ENCODE assay signal across 1 cellular context in genomic region chr20:2651772-2652723, GRCh38.
A peak's percentile ranks its signal among the peaks of the same experiment; 100 is the strongest.
TF ChIP-seq lines count a peak whose summit lies in the region.

A gene with protein sequence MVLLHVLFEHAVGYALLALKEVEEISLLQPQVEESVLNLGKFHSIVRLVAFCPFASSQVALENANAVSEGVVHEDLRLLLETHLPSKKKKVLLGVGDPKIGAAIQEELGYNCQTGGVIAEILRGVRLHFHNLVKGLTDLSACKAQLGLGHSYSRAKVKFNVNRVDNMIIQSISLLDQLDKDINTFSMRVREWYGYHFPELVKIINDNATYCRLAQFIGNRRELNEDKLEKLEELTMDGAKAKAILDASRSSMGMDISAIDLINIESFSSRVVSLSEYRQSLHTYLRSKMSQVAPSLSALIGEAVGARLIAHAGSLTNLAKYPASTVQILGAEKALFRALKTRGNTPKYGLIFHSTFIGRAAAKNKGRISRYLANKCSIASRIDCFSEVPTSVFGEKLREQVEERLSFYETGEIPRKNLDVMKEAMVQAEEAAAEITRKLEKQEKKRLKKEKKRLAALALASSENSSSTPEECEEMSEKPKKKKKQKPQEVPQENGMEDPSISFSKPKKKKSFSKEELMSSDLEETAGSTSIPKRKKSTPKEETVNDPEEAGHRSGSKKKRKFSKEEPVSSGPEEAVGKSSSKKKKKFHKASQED (plus strand): TSS chr20:2652632. CDS start chr20:2652661, 29 bp downstream.

TF ChIP-seq in K562, 482 proteins besides CTCF, POLR2A, EP300 and RAD21 (continued from another document and continues in another):
- TF ChIP-seq, protein P1, sequence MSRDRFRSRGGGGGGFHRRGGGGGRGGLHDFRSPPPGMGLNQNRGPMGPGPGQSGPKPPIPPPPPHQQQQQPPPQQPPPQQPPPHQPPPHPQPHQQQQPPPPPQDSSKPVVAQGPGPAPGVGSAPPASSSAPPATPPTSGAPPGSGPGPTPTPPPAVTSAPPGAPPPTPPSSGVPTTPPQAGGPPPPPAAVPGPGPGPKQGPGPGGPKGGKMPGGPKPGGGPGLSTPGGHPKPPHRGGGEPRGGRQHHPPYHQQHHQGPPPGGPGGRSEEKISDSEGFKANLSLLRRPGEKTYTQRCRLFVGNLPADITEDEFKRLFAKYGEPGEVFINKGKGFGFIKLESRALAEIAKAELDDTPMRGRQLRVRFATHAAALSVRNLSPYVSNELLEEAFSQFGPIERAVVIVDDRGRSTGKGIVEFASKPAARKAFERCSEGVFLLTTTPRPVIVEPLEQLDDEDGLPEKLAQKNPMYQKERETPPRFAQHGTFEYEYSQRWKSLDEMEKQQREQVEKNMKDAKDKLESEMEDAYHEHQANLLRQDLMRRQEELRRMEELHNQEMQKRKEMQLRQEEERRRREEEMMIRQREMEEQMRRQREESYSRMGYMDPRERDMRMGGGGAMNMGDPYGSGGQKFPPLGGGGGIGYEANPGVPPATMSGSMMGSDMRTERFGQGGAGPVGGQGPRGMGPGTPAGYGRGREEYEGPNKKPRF (IDR thresholded peaks at IDR 0.05; ENCODE audit: low read depth, low read length) = no peak
- peak; percentile 87 for TF ChIP-seq FUS (optimal IDR thresholded peaks at IDR 0.05; ENCODE audit: low read depth, low read length)
- TF ChIP-seq FOSL1 (tag; conservative IDR thresholded peaks at IDR 0.05) = peak; percentile 24; the same call in 1 of the 2 replicates
- TF ChIP-seq CCNT2 (IDR thresholded peaks at IDR 0.05; ENCODE audit: borderline replicate concordance, extremely low read depth, insufficient read length, low read depth, low read length) = peak; percentile 31
- no peak for TF ChIP-seq ZSCAN29 (IDR thresholded peaks at IDR 0.05)
- TF ChIP-seq PYGO2 (tag; IDR thresholded peaks at IDR 0.05) = no peak
- no peak for TF ChIP-seq ZNF75A (CRISPR knock-in tag; IDR thresholded peaks at IDR 0.05)
- TF ChIP-seq KLF13 (tag; IDR thresholded peaks at IDR 0.05; ENCODE audit: borderline replicate concordance, low read depth) = no peak
- TF ChIP-seq TFAM (CRISPR knock-in tag; conservative IDR thresholded peaks at IDR 0.05) = no peak
- TF ChIP-seq SREBF1 (IDR thresholded peaks at IDR 0.05; ENCODE audit: borderline replicate concordance, low read depth, low read length) = 0 out of 2 replicates have a peak, but pooled peaks have one; percentile 58
- no peak for TF ChIP-seq AFF1 (IDR thresholded peaks at IDR 0.05; ENCODE audit: low read depth in 1 of 2, partially characterized antibody in 2 of 2)
- no peak for TF ChIP-seq SMC3 (conservative IDR thresholded peaks at IDR 0.05; ENCODE audit: insufficient read depth, low read depth, low read length)
- TF ChIP-seq MAX (CRISPR knock-in tag; IDR thresholded peaks at IDR 0.05) = peak; percentile 12; the same call in 1 of the 2 replicates
- no peak for TF ChIP-seq RBM14 (IDR thresholded peaks at IDR 0.05; ENCODE audit: borderline replicate concordance, insufficient read depth, low read depth, low read length)
- no peak for TF ChIP-seq ZNF197 (CRISPR knock-in tag; IDR thresholded peaks at IDR 0.05; ENCODE audit: low read depth)
- TF ChIP-seq NONO (IDR thresholded peaks at IDR 0.05; ENCODE audit: low read depth in 2 of 2, low read length in 1 of 2) = peak; percentile 98
- TF ChIP-seq CHAMP1 (IDR thresholded peaks at IDR 0.05) = no peak
- no peak for TF ChIP-seq ARID3B (CRISPR knock-in tag; IDR thresholded peaks at IDR 0.05; ENCODE audit: borderline replicate concordance)
- TF ChIP-seq NR1H2 (CRISPR knock-in tag; IDR thresholded peaks at IDR 0.05) = peak; percentile 76; the same call in 1 of the 2 replicates
- TF ChIP-seq ELF1 (tag; IDR thresholded peaks at IDR 0.05) = peak; percentile 71
- 0 out of 4 replicates have a peak, but pooled peaks of 1 of the 2 experiments have one; percentile 16 for TF ChIP-seq TEAD1 (CRISPR knock-in tag; IDR thresholded peaks at IDR 0.05)
- TF ChIP-seq, protein P2, sequence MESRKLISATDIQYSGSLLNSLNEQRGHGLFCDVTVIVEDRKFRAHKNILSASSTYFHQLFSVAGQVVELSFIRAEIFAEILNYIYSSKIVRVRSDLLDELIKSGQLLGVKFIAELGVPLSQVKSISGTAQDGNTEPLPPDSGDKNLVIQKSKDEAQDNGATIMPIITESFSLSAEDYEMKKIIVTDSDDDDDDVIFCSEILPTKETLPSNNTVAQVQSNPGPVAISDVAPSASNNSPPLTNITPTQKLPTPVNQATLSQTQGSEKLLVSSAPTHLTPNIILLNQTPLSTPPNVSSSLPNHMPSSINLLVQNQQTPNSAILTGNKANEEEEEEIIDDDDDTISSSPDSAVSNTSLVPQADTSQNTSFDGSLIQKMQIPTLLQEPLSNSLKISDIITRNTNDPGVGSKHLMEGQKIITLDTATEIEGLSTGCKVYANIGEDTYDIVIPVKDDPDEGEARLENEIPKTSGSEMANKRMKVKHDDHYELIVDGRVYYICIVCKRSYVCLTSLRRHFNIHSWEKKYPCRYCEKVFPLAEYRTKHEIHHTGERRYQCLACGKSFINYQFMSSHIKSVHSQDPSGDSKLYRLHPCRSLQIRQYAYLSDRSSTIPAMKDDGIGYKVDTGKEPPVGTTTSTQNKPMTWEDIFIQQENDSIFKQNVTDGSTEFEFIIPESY (CRISPR knock-in tag; IDR thresholded peaks at IDR 0.05) = no peak
- no peak for TF ChIP-seq OTX1 (CRISPR knock-in tag; IDR thresholded peaks at IDR 0.05)
- TF ChIP-seq GABPB1 (CRISPR knock-in tag; IDR thresholded peaks at IDR 0.05) = peak; percentile 58; the same call in 1 of the 2 replicates
- TF ChIP-seq ZNF76 (CRISPR knock-in tag; IDR thresholded peaks at IDR 0.05; ENCODE audit: borderline replicate concordance) = no peak
- no peak for TF ChIP-seq ZNF134 (CRISPR knock-in tag; conservative IDR thresholded peaks at IDR 0.05)
- TF ChIP-seq RFX1 (IDR thresholded peaks at IDR 0.05) = no peak
- no peak for TF ChIP-seq MYNN (IDR thresholded peaks at IDR 0.05)
- TF ChIP-seq MYNN (CRISPR knock-in tag; IDR thresholded peaks at IDR 0.05) = no peak
- TF ChIP-seq ZNF584 (CRISPR knock-in tag; IDR thresholded peaks at IDR 0.05; ENCODE audit: low read depth) = no peak
- no peak for TF ChIP-seq PHF20 (IDR thresholded peaks at IDR 0.05; ENCODE audit: partially characterized antibody)
- TF ChIP-seq ZNF780A (CRISPR knock-in tag; IDR thresholded peaks at IDR 0.05) = no peak
- no peak for TF ChIP-seq IRF2 (CRISPR knock-in tag; IDR thresholded peaks at IDR 0.05)
- TF ChIP-seq POLR3G (IDR thresholded peaks at IDR 0.05; ENCODE audit: extremely low read depth, insufficient read length, insufficient replicate concordance) = no peak
- no peak for TF ChIP-seq CBX3 (IDR thresholded peaks at IDR 0.05; ENCODE audit: borderline replicate concordance in 1 of 2, low read length in 2 of 2)
- TF ChIP-seq ZNF740 (CRISPR knock-in tag; IDR thresholded peaks at IDR 0.05) = no peak
- TF ChIP-seq ZNF740 (tag; IDR thresholded peaks at IDR 0.05) = no peak
- no peak for TF ChIP-seq ZNF133 (CRISPR knock-in tag; IDR thresholded peaks at IDR 0.05)
- TF ChIP-seq, protein P3, sequence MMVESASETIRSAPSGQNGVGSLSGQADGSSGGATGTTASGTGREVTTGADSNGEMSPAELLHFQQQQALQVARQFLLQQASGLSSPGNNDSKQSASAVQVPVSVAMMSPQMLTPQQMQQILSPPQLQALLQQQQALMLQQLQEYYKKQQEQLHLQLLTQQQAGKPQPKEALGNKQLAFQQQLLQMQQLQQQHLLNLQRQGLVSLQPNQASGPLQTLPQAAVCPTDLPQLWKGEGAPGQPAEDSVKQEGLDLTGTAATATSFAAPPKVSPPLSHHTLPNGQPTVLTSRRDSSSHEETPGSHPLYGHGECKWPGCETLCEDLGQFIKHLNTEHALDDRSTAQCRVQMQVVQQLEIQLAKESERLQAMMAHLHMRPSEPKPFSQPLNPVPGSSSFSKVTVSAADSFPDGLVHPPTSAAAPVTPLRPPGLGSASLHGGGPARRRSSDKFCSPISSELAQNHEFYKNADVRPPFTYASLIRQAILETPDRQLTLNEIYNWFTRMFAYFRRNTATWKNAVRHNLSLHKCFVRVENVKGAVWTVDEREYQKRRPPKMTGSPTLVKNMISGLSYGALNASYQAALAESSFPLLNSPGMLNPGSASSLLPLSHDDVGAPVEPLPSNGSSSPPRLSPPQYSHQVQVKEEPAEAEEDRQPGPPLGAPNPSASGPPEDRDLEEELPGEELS (CRISPR knock-in tag; IDR thresholded peaks at IDR 0.05; ENCODE audit: borderline replicate concordance) = no peak
- no peak for TF ChIP-seq NCOR1 (IDR thresholded peaks at IDR 0.05)
- TF ChIP-seq KAT8 (IDR thresholded peaks at IDR 0.05; ENCODE audit: low read depth) = no peak
- TF ChIP-seq POLR2AphosphoS5 (IDR thresholded peaks at IDR 0.05; ENCODE audit: control insufficient read depth, insufficient read depth, low read depth, low read length) = peak; percentile 85
- TF ChIP-seq FOXK1 (CRISPR knock-in tag; IDR thresholded peaks at IDR 0.05; ENCODE audit: borderline replicate concordance) = no peak
- TF ChIP-seq LEF1 (IDR thresholded peaks at IDR 0.05) = no peak
